10 cellular contexts compared by ENCODE assay signal in the genomic region with DNA sequence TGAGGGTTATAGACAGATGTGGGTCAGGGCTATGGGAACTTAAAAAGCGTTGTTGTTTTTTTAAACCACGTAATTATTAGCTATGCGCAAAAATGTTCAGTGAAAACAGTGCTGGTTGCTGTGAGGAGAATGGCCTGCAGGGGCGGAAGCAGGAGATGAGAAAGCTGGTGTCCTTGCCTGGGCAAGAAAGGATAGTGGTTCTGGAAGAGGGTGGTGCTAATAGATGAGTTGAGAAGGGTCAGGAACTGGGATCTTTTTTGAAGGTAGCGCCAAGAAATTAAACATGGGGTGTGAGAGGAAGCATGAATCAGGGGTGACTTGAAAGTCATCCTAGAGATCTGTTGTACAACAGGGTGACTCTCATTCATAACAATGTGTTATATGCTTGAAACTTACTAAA.
A peak's percentile ranks its signal among the peaks of the same experiment; 100 is the strongest.
DNase-seq lines count a peak whose midpoint lies in the region; TF ChIP-seq lines count a peak whose summit lies in the region.
"Had no signal": no experiment of that assay in that cellular context is flagged by ENCODE, and none has a peak within 500 bp of the region (broad histone marks: within the 10 kb centered on the region; RNA-seq: fewer than 3 reads in every experiment).

No MANE protein-coding gene starts in this region.

- TF ChIP-seq CTCF in HFF-Myc (IDR thresholded peaks at IDR 0.05; ENCODE audit: low read depth, low read length, missing control alignments) (peak; percentile 50), VCaP (conservative IDR thresholded peaks at IDR 0.05) (peak; percentile 57), GM20000 (IDR thresholded peaks at IDR 0.05; ENCODE audit: extremely low read depth, missing control alignments) (no peak)

- H3K27ac ChIP-seq in VCaP, result peak overlapping the region; percentile 17; the same call in 1 of the 2 replicates
- H3K27ac ChIP-seq: hepatocyte had no signal

- DNase-seq in CD1c-positive myeloid dendritic cell (ENCODE audit: extremely low spot score) (peak; percentile 34), HFF-Myc (ENCODE audit: extremely low read depth, low read depth) (peak; percentile 45), islet precursor cell (peak; percentile 73), GM20000 (ENCODE audit: low spot score) (no peak), NCI-H187 treated with DMSO at 0.1 percent for 48 hours (lab: John Stamatoyannopoulos, UW) (no peak), NCI-H2171 (lab: John Stamatoyannopoulos, UW) (no peak), NCI-H510A treated with DMSO at 0.1 percent for 48 hours (lab: John Stamatoyannopoulos, UW) (no peak)
- DNase-seq: stimulated activated CD4-positive, alpha-beta T cell treated with anti-CD3 and anti-CD28 coated beads, Interleukin-2, amount 100 ng/mL, for 24 hours had no signal

- no peak overlapping the region for H3K4me3 ChIP-seq in HFF-Myc (replicated peaks; ENCODE audit: low read depth, low read length)
- H3K4me3 ChIP-seq: hepatocyte had no signal

Comparison
In these comparisons a context has a peak if more than half of its experiments do, and no peak if none do; other contexts are left out.
1. DNase-seq: peak in CD1c-positive myeloid dendritic cell (single experiment), HFF-Myc (single experiment) and islet precursor cell (single experiment); none in GM20000 (single experiment), NCI-H187 treated with DMSO at 0.1 percent for 48 hours (single experiment), NCI-H2171 (single experiment) and NCI-H510A treated with DMSO at 0.1 percent for 48 hours (single experiment).